In the genomic region with DNA sequence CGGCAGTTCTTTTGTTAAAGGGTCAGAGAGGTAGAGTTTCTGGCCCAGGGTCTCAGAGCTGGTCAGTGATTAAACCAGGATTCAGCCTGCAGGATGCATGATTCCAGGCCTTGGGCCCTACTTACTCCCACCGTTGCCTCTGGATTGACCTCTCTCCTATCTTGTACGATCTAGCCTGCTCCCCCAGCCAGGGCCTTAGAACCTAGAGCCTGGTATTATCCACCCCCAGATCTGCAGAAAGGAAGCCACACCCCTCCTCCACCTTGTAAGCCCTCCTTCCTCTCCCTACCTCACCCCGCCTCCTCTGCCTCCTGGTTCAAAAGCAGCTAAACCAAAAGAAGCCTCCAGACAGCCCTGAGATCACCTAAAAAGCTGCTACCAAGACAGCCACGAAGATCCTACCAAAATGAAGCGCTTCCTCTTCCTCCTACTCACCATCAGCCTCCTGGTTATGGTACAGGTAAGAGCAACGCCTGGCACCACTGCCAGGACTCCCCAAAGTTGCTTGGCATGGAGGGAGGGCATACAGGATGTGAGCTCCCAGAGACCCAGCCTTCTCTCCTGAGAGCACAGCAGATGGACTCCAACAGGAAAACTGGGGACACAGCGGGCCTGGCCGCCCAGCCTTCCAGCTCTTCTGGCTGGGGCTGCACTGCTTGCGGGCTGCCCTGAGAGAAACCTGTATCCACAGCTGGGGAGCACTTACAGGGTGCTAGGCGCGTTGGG, we compare ENCODE assay signal across 8 cellular contexts. TPM values are rescaled to one million over a fixed set of nuclear protein-coding genes. Genes with fewer than 3 reads are reported as not detected.
A peak's percentile ranks its signal among the peaks of the same experiment; 100 is the strongest.
DNase-seq lines count a peak whose midpoint lies in the region; TF ChIP-seq lines count a peak whose summit lies in the region.

A gene with protein sequence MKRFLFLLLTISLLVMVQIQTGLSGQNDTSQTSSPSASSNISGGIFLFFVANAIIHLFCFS (plus strand): TSS at position 347 of the 726 bp plus-strand sequence. CDS start 60 bp downstream, at position 407.

- no peaks in the 10 kb centered on the region for H3K9me3 ChIP-seq in tibial nerve

- peak; percentile 82 for DNase-seq in activated gamma-delta T cell treated with Interleukin-2 at 50 U/mL for 16 hours
- DNase-seq in activated gamma-delta T cell (lab: John Stamatoyannopoulos, UW), result no peak
- peak; percentile 81 for DNase-seq in central memory CD4-positive, alpha-beta T cell
- DNase-seq in stimulated activated CD4-positive, alpha-beta T cell treated with anti-CD3 and anti-CD28 coated beads, Interleukin-1b, Interleukin-23, amount 100 ng/mL, for 48 hours, result peak; percentile 73
- DNase-seq in coronary artery (ENCODE audit: low spot score), result no peak
- no peak for DNase-seq in tibial nerve (ENCODE audit: low spot score in 2 of 2)
- DNase-seq in NCI-H1417 (lab: John Stamatoyannopoulos, UW), result no peak

- no peaks in the 10 kb centered on the region for H3K36me3 ChIP-seq in tibial nerve

- peaks cover 0 to 5% of the 10 kb centered on the region in 2 donors for H3K27me3 ChIP-seq in tibial nerve

- TF ChIP-seq CTCF in coronary artery (IDR thresholded peaks at IDR 0.05) (no peak), tibial nerve (IDR thresholded peaks at IDR 0.05) (no peak)

- 62 to 78% methylated on average over 12 of the region's 12 CpGs for WGBS in tibial nerve, 2 donors

- TF ChIP-seq POLR2A in tibial nerve (IDR thresholded peaks at IDR 0.05), result no peak

- no peak for TF ChIP-seq EP300 in tibial nerve (IDR thresholded peaks at IDR 0.05)

- H3K4me1 ChIP-seq in tibial nerve, result peaks cover 0 to 16% (median 5%) of the 10 kb centered on the region in 4 donors

- H3K4me3 ChIP-seq in coronary artery (no peak within 1 kb of the TSS), tibial nerve (peak within 1 kb of the TSS in 1 of 4 donors; percentile 46)

- no peak within 1 kb of the TSS for H3K27ac ChIP-seq in coronary artery
- H3K27ac ChIP-seq in tibial nerve, result peak within 1 kb of the TSS in 2 of 4 donors; percentile 28 to 64

- intact Hi-C loops in T-helper 2 cell treated with Interferon-gamma antibody and Interleukin-4, amounts not matched to agents 100 ng/mL and 5 ng/mL, for 36 hours (cut with micrococcal nuclease), result loop anchor here (1.0 to 5.0 kb wide), 2 partner anchors 10 to 205 kb away; a partner anchor contains a TSS

RNA-seq across cellular contexts. Expression of the gene that starts here (rescaled TPM):
- 1,191 and 1,203 TPM in 2 replicates for total RNA-seq in T-helper 2 cell treated with Interferon-gamma antibody and Interleukin-4, amounts not matched to agents 100 ng/mL and 5 ng/mL, for 36 hours
- 1 to 10 TPM in 1 of 4 donors, not detected in 3; 4.8 TPM for total RNA-seq in tibial nerve

Comparison
In these comparisons a context has a peak if more than half of its experiments do, and no peak if none do; other contexts are left out.
1. RNA of the gene that starts here (total RNA-seq): 1,191 to 1,203 TPM in T-helper 2 cell treated with Interferon-gamma antibody and Interleukin-4, amounts not matched to agents 100 ng/mL and 5 ng/mL, for 36 hours; 4.8 TPM in tibial nerve; every median in the first group is over 100 times any median in the second.
2. DNase-seq: peak in activated gamma-delta T cell treated with Interleukin-2 at 50 U/mL for 16 hours (single experiment), central memory CD4-positive, alpha-beta T cell (single experiment) and stimulated activated CD4-positive, alpha-beta T cell treated with anti-CD3 and anti-CD28 coated beads, Interleukin-1b, Interleukin-23, amount 100 ng/mL, for 48 hours (single experiment); none in activated gamma-delta T cell (single experiment), coronary artery (single experiment), tibial nerve (0 of 2) and NCI-H1417 (0 of 3).